In genomic region chr5:80753712-80754111, GRCh38 we compare ENCODE assay signal across 1 cellular context.
TF ChIP-seq lines count a peak whose summit lies in the region.

No MANE protein-coding gene starts in this region.

TF ChIP-seq in GM23338, 12 proteins besides CTCF, POLR2A, EP300 and RAD21 (continued from another document):
- TF ChIP-seq, protein P1, sequence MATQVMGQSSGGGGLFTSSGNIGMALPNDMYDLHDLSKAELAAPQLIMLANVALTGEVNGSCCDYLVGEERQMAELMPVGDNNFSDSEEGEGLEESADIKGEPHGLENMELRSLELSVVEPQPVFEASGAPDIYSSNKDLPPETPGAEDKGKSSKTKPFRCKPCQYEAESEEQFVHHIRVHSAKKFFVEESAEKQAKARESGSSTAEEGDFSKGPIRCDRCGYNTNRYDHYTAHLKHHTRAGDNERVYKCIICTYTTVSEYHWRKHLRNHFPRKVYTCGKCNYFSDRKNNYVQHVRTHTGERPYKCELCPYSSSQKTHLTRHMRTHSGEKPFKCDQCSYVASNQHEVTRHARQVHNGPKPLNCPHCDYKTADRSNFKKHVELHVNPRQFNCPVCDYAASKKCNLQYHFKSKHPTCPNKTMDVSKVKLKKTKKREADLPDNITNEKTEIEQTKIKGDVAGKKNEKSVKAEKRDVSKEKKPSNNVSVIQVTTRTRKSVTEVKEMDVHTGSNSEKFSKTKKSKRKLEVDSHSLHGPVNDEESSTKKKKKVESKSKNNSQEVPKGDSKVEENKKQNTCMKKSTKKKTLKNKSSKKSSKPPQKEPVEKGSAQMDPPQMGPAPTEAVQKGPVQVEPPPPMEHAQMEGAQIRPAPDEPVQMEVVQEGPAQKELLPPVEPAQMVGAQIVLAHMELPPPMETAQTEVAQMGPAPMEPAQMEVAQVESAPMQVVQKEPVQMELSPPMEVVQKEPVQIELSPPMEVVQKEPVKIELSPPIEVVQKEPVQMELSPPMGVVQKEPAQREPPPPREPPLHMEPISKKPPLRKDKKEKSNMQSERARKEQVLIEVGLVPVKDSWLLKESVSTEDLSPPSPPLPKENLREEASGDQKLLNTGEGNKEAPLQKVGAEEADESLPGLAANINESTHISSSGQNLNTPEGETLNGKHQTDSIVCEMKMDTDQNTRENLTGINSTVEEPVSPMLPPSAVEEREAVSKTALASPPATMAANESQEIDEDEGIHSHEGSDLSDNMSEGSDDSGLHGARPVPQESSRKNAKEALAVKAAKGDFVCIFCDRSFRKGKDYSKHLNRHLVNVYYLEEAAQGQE (IDR thresholded peaks at IDR 0.05; ENCODE audit: unreplicated experiment) = no peak
- TF ChIP-seq ZNF331 (CRISPR knock-in tag; IDR thresholded peaks at IDR 0.05; ENCODE audit: low read depth) (no peak), POLR2AphosphoS5 (IDR thresholded peaks at IDR 0.05; ENCODE audit: low read depth) (no peak), CREB1 (CRISPR knock-in tag; IDR thresholded peaks at IDR 0.05; ENCODE audit: low read depth) (no peak), JUNB (IDR thresholded peaks at IDR 0.05; ENCODE audit: unreplicated experiment) (no peak)
